In the genomic region with DNA sequence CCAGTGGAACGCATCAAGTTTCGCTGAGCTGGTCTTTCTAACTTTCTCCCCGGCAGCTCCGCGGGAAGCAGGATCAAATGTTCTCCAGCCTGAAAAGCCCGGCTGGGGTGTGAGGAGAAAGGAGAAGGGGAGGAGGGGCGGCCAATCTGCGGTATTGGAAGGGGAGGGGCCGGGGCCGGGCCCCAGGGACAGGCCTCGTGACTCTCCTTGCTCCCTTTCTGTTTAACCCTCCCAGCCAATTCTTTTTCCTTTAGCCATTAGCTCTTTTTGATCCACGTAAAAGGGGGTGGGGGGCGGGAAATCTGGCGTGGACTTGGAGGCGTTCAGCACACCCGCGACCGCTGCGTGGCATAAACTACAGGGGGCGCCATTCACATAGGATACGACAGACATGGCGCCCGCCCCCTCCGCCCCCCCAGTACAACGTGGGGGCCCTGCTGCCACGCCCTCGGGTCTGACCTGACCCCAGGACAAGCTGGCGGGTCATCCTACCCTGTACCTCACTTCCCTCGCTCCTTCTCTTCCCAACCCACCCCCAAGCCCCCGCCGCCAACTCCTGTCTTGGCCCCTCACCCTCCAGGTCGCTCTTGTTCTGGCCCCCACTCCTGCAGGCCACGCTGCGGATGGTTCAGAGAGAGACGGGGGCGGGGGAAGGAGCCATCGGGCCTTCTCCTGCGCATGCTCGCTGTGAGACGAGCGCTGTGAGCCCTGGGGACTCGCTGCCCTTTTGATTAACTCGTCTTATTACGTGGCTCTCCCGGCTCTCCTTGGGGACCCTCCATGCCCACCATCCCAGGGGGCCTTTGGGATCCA, we compare ENCODE assay signal across 9 cellular contexts. TPM values are rescaled to one million over a fixed set of nuclear protein-coding genes. Genes with fewer than 3 reads are reported as not detected.
DNase-seq lines count a peak whose midpoint lies in the region; ATAC-seq and TF ChIP-seq lines count a peak whose summit lies in the region.
"Had no signal": no experiment of that assay in that cellular context is flagged by ENCODE, and none has a peak within 500 bp of the region (broad histone marks: within the 10 kb centered on the region; RNA-seq: fewer than 3 reads in every experiment).

No MANE protein-coding gene starts in this region.

- no peak for ATAC-seq in GM18520 (IDR thresholded peaks at IDR 0.05; ENCODE audit: unreplicated experiment)

- no peaks in the 10 kb centered on the region for H3K9me2 ChIP-seq in MM.1S (replicated peaks; ENCODE audit: insufficient read depth, low read length)

- no peaks in the 10 kb centered on the region for H3K79me2 ChIP-seq in MM.1S (ENCODE audit: low read length)

- peak; percentile 56 for TF ChIP-seq CTCF in MM.1S (IDR thresholded peaks at IDR 0.05; ENCODE audit: low read length)
- TF ChIP-seq CTCF in chondrocyte (IDR thresholded peaks at IDR 0.05), result peak; percentile 92

- DNase-seq in NCI-H1436 (lab: John Stamatoyannopoulos, UW), result peak; percentile 71
- no peak for DNase-seq in NCI-H1436 treated with DMSO at 0.1 percent for 48 hours (lab: John Stamatoyannopoulos, UW)
- DNase-seq in MM.1S, result peak; percentile 45
- DNase-seq in activated CD4-positive, alpha-beta T cell treated with anti-CD3 and anti-CD28 coated beads for 24 hours (ENCODE audit: low read depth in 2 of 2), result peak; percentile 57 to 68
- DNase-seq in chondrocyte (ENCODE audit: low spot score), result no peak
- DNase-seq in kidney tubule cell (ENCODE audit: low spot score), result peak; percentile 66
- peak; percentile 80 for DNase-seq in stimulated activated CD4-positive, alpha-beta T cell treated with anti-CD3 and anti-CD28 coated beads, Interleukin-15, amount 100 ng/mL, for 24 hours

- peak overlapping the region; percentile 90 for H3K27ac Mint-ChIP-seq in chondrocyte (ENCODE audit: unreplicated experiment)

- no peaks in the 10 kb centered on the region for H3K36me3 ChIP-seq in MM.1S (replicated peaks; ENCODE audit: insufficient read depth, low read length)

- H3K4me3 ChIP-seq in MM.1S (ENCODE audit: low read length), result peak overlapping the region; percentile 49

- peak overlapping the region; percentile 70 for H3K4me3 Mint-ChIP-seq in chondrocyte (ENCODE audit: unreplicated experiment)

- H3K4me1 Mint-ChIP-seq in chondrocyte (ENCODE audit: low read depth), result peaks cover 18% of the 10 kb centered on the region

- peaks cover 9% of the 10 kb centered on the region for H3K27me3 ChIP-seq in MM.1S (replicated peaks; ENCODE audit: insufficient read depth, low read length)

- H3K36me3 Mint-ChIP-seq in chondrocyte (ENCODE audit: low read depth), result no peaks in the 10 kb centered on the region

- H3K9me3 Mint-ChIP-seq in chondrocyte (ENCODE audit: low read depth), result no peaks in the 10 kb centered on the region

- no peaks in the 10 kb centered on the region for H3K27me3 Mint-ChIP-seq in chondrocyte (ENCODE audit: low read depth)

- H3K9me3 ChIP-seq in MM.1S (replicated peaks; ENCODE audit: insufficient read depth, low read length), result no peaks in the 10 kb centered on the region

- no peak overlapping the region for H3K27ac ChIP-seq in MM.1S (ENCODE audit: low read length)
- H3K27ac ChIP-seq: C4-2B had no signal

- peaks cover 4% of the 10 kb centered on the region for H3K4me1 ChIP-seq in MM.1S (ENCODE audit: low read length)

- peak overlapping the region; percentile 11; the same call in 1 of the 2 replicates for H3K9ac ChIP-seq in MM.1S (ENCODE audit: low read length)

- no peaks in the 10 kb centered on the region for H4K20me1 ChIP-seq in MM.1S (ENCODE audit: insufficient read depth, low read length)

- H3F3A ChIP-seq in MM.1S (ENCODE audit: insufficient read depth, low read length), result no peaks in the 10 kb centered on the region

- peak overlapping the region; percentile 91 for H2AFZ ChIP-seq in MM.1S (ENCODE audit: low read length)

- H3K4me2 ChIP-seq in MM.1S (ENCODE audit: low read depth, low read length), result peak overlapping the region; percentile 89

RNA-seq across cellular contexts. Expression of gene MDGA1, which starts 7.8 kb away (rescaled TPM):
- 17.3 to 30.2 TPM (median 22.5 TPM) in 3 replicates for total RNA-seq in chondrocyte

Comparison
In these comparisons a context has a peak if more than half of its experiments do, and no peak if none do; other contexts are left out.
1. DNase-seq: peak in NCI-H1436 (single experiment), MM.1S (single experiment), activated CD4-positive, alpha-beta T cell treated with anti-CD3 and anti-CD28 coated beads for 24 hours (2 of 2), kidney tubule cell (single experiment) and stimulated activated CD4-positive, alpha-beta T cell treated with anti-CD3 and anti-CD28 coated beads, Interleukin-15, amount 100 ng/mL, for 24 hours (single experiment); none in NCI-H1436 treated with DMSO at 0.1 percent for 48 hours (single experiment) and chondrocyte (single experiment).